Comparison of ENCODE assay signal across 23 cellular contexts in genomic region chr13:40460116-40460515, GRCh38.
A peak's percentile ranks its signal among the peaks of the same experiment; 100 is the strongest.
DNase-seq lines count a peak whose midpoint lies in the region; ATAC-seq and TF ChIP-seq lines count a peak whose summit lies in the region.
"Had no signal": no experiment of that assay in that cellular context is flagged by ENCODE, and none has a peak within 500 bp of the region (broad histone marks: within the 10 kb centered on the region; RNA-seq: fewer than 3 reads in every experiment).

No MANE protein-coding gene starts in this region.

- DNase-seq in SK-N-SH (no peak), NCI-H226 (peak; percentile 12), fibroblast of the aortic adventitia (ENCODE audit: low read depth) (peak; percentile 53), HT-29 (ENCODE audit: low spot score) (no peak), hypothalamus (lab: John Stamatoyannopoulos, UW) (no peak), SHP77 (lab: John Stamatoyannopoulos, UW) (no peak)
- DNase-seq: ACHN; AML-193; CD8-positive, alpha-beta memory T cell; KG1; NCI-H1092 treated with DMSO at 0.1 percent for 48 hours; NCI-H1436 treated with DMSO at 0.1 percent for 48 hours; NCI-H1930; NCI-H2227 treated with DMSO at 0.1 percent for 48 hours; NCI-H510A treated with DMSO at 0.1 percent for 48 hours; NCI-H774; NK-92 treated with Interleukin-12 subunit alpha and Interleukin-12 subunit beta, amount 100 ng/mL, for 24 hours had no signal

- no peak overlapping the region for H2AFZ ChIP-seq in SK-N-SH (ENCODE audit: low read depth)

- no peaks in the 10 kb centered on the region for H3K9me2 ChIP-seq in SK-N-SH

- no peaks in the 10 kb centered on the region for H3K36me3 ChIP-seq in SK-N-SH (replicated peaks in 1 of 2; ENCODE audit: control insufficient read depth in 1 of 2, insufficient read depth in 2 of 2, low read length in 1 of 2)

- H3K4me3 ChIP-seq in SK-N-SH (ENCODE audit: low read depth in 2 of 2, low read length in 1 of 2) (no peak overlapping the region), fibroblast of the aortic adventitia (ENCODE audit: low read depth, low read length) (no peak overlapping the region)

- CTCF ChIA-PET in SK-N-SH (lab: Yijun Ruan, JAX), result interaction anchor here (1.4 kb wide), 1 partner anchor 11 kb away, joined by 3 read pairs; no protein-coding TSS in a partner anchor

- no peak overlapping the region for H3K27ac ChIP-seq in SK-N-SH (ENCODE audit: low read depth in 2 of 2, low read length in 1 of 2)
- H3K27ac ChIP-seq: 22Rv1, C4-2B, HL-60 had no signal

- no peak overlapping the region for H3K9ac ChIP-seq in SK-N-SH

- H3F3A ChIP-seq in SK-N-SH (replicated peaks; ENCODE audit: insufficient read depth), result no peaks in the 10 kb centered on the region

- ATAC-seq in SK-N-SH treated with all-trans-retinoic acid at 6 μM for 48 hours (peak; percentile 20; the same call in 2 of the 3 replicates), HG03159 (IDR thresholded peaks at IDR 0.05; ENCODE audit: unreplicated experiment) (no peak)
- ATAC-seq: Panc1 had no signal

- TF ChIP-seq CTCF in SK-N-SH (IDR thresholded peaks at IDR 0.05), result no peak
- no peak for TF ChIP-seq CTCF in fibroblast of the aortic adventitia (IDR thresholded peaks at IDR 0.05; ENCODE audit: insufficient read depth, low read length)

- 64% methylated on average over 3 of the region's 3 CpGs for WGBS in SK-N-SH (ENCODE audit: low lambda C conversion rate)

- TF ChIP-seq RAD21 in SK-N-SH (IDR thresholded peaks at IDR 0.05; ENCODE audit: low read length), result no peak

- no peaks in the 10 kb centered on the region for H3K9me3 ChIP-seq in SK-N-SH

- no peaks in the 10 kb centered on the region for H4K20me1 ChIP-seq in SK-N-SH (ENCODE audit: insufficient read depth)

- H3K79me2 ChIP-seq in SK-N-SH (ENCODE audit: insufficient read depth), result no peaks in the 10 kb centered on the region

- H3K4me2 ChIP-seq in SK-N-SH, result no peak overlapping the region

- no peaks in the 10 kb centered on the region for H3K4me1 ChIP-seq in SK-N-SH (ENCODE audit: control insufficient read depth in 1 of 2, insufficient read depth in 2 of 2, low read depth in 1 of 2, low read length in 1 of 2)

- no peak for TF ChIP-seq EP300 in SK-N-SH (IDR thresholded peaks at IDR 0.05; ENCODE audit: borderline replicate concordance in 1 of 2, low read depth in 1 of 2, low read length in 1 of 2)

- no peaks in the 10 kb centered on the region for H3K27me3 ChIP-seq in SK-N-SH (ENCODE audit: insufficient read depth)

- POLR2A ChIA-PET in SK-N-SH (lab: Yijun Ruan, JAX), result no interaction called here

TF ChIP-seq in SK-N-SH treated with all-trans-retinoic acid at 6 μM for 48 hours, 23 proteins besides CTCF, POLR2A, EP300 and RAD21 (continues in another document):
- TF ChIP-seq ZNF70 (CRISPR knock-in tag; IDR thresholded peaks at IDR 0.05) (no peak), CREB5 (CRISPR knock-in tag; IDR thresholded peaks at IDR 0.05; ENCODE audit: low read depth) (no peak), PPARA (CRISPR knock-in tag; IDR thresholded peaks at IDR 0.05; ENCODE audit: borderline replicate concordance) (no peak), BACH2 (CRISPR knock-in tag; IDR thresholded peaks at IDR 0.05; ENCODE audit: borderline replicate concordance) (no peak), ESRRG (CRISPR knock-in tag; IDR thresholded peaks at IDR 0.05) (no peak), TOX (CRISPR knock-in tag; IDR thresholded peaks at IDR 0.05; ENCODE audit: borderline replicate concordance) (no peak), SNAI2 (CRISPR knock-in tag; IDR thresholded peaks at IDR 0.05) (no peak), ARNTL (CRISPR knock-in tag; IDR thresholded peaks at IDR 0.05; ENCODE audit: borderline replicate concordance, low read depth) (no peak), TCF4 (CRISPR knock-in tag; IDR thresholded peaks at IDR 0.05; ENCODE audit: borderline replicate concordance) (no peak), TSHZ2 (CRISPR knock-in tag; IDR thresholded peaks at IDR 0.05) (no peak)

TF ChIP-seq in SK-N-SH, 30 proteins besides CTCF, POLR2A, EP300 and RAD21:
- TF ChIP-seq YY1 (IDR thresholded peaks at IDR 0.05; ENCODE audit: low read depth) (no peak), TAF1 (IDR thresholded peaks at IDR 0.05; ENCODE audit: borderline replicate concordance, low read depth, low read length) (no peak), ELF1 (IDR thresholded peaks at IDR 0.05) (no peak), NRF1 (IDR thresholded peaks at IDR 0.05; ENCODE audit: low read depth, low read length) (no peak), RFX5 (IDR thresholded peaks at IDR 0.05; ENCODE audit: low read length) (no peak), TEAD4 (IDR thresholded peaks at IDR 0.05; ENCODE audit: borderline replicate concordance, insufficient read depth) (no peak), FOXJ3 (CRISPR knock-in tag; IDR thresholded peaks at IDR 0.05) (no peak), GATA2 (CRISPR knock-in tag; IDR thresholded peaks at IDR 0.05) (no peak), REST (IDR thresholded peaks at IDR 0.05; ENCODE audit: low read depth, low read length) (no peak), FOXM1 (IDR thresholded peaks at IDR 0.05; ENCODE audit: low read depth) (no peak), ZBTB33 (IDR thresholded peaks at IDR 0.05; ENCODE audit: borderline replicate concordance, low read depth) (no peak), RXRA (IDR thresholded peaks at IDR 0.05; ENCODE audit: borderline replicate concordance, low read depth) (no peak), USF2 (IDR thresholded peaks at IDR 0.05; ENCODE audit: borderline replicate concordance, low read depth, low read length) (no peak), FOSL2 (IDR thresholded peaks at IDR 0.05; ENCODE audit: borderline replicate concordance, low read depth) (no peak), MXI1 (IDR thresholded peaks at IDR 0.05; ENCODE audit: low read depth, low read length) (no peak), CHD2 (IDR thresholded peaks at IDR 0.05; ENCODE audit: low read length, partially characterized antibody) (no peak), IRF3 (IDR thresholded peaks at IDR 0.05; ENCODE audit: low read depth, low read length) (no peak), NFIC (IDR thresholded peaks at IDR 0.05; ENCODE audit: borderline replicate concordance) (no peak)

Comparison
In these comparisons a context has a peak if more than half of its experiments do, and no peak if none do; other contexts are left out.
1. DNase-seq: peak in NCI-H226 (single experiment) and fibroblast of the aortic adventitia (single experiment); none in SK-N-SH (single experiment), HT-29 (single experiment), hypothalamus (0 of 51) and SHP77 (0 of 2).